Comparison of ENCODE assay signal across 7 cellular contexts in the genomic region with DNA sequence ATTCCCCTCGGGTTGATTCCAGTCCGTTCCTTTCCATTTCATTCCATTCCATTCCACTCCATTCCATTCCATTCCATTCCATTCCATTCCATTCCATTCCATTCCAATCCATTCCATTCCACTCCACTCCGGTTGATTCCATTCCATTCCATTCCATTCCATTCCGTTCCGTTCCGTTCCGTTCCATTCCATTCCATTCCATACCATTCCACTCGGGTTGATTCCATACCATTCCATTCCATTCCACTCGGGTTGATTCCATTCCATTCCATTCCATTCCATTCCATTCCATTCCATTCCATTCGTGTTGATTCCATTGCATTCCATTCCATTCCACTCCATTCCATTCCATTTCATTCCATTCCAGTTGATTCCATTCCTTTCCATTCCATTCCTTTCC.
DNase-seq lines count a peak whose midpoint lies in the region; ATAC-seq and TF ChIP-seq lines count a peak whose summit lies in the region.
"Not testable (repeated sequence)": the region's sequence is repeated elsewhere in the genome, so short reads cannot be mapped to it uniquely, and the experiment has no call there.

No MANE protein-coding gene starts in this region.

- WGBS in gastroesophageal sphincter (ENCODE audit: low coverage in 1 of 2), 2 donors = 41 to 45% methylated on average over 10 of the region's 10 CpGs

- H3K9me3 ChIP-seq in T-helper 17 cell (ENCODE audit: control insufficient read depth, low read length, poor library complexity, severe bottlenecking) = peaks cover 42% of the 10 kb centered on the region
- H3K9me3 ChIP-seq in gastroesophageal sphincter = peaks cover 0 to 70% (median 0%) of the 10 kb centered on the region in 3 donors
- H3K9me3 ChIP-seq in neural progenitor cell (ENCODE audit: low read depth) = peaks cover 48% of the 10 kb centered on the region

- H3K27ac Mint-ChIP-seq in T-helper 17 cell, neural progenitor cell: not testable (repeated sequence)

- not testable (repeated sequence) for DNase-seq in T-helper 17 cell; neural progenitor cell (ENCODE audit: low spot score)

- H3K9ac ChIP-seq in neural progenitor cell = not testable (repeated sequence)

- H3K4me3 ChIP-seq in gastroesophageal sphincter, neural progenitor cell: not testable (repeated sequence)

- TF ChIP-seq CTCF in gastroesophageal sphincter (IDR thresholded peaks at IDR 0.05); neural progenitor cell (IDR thresholded peaks at IDR 0.05): not testable (repeated sequence)

- H3K27ac ChIP-seq in gastroesophageal sphincter, neural progenitor cell: not testable (repeated sequence)

- not testable (repeated sequence) for H3K4me1 ChIP-seq in gastroesophageal sphincter, neural progenitor cell

- not testable (repeated sequence) for H2AFZ ChIP-seq in neural progenitor cell (replicated peaks)

- not testable (repeated sequence) for H3K79me2 ChIP-seq in neural progenitor cell (ENCODE audit: low read depth)

- not testable (repeated sequence) for H3K4me1 Mint-ChIP-seq in T-helper 17 cell, neural progenitor cell

- H3F3A ChIP-seq in neural progenitor cell (ENCODE audit: low read depth) = not testable (repeated sequence)

- H3K4me2 ChIP-seq in neural progenitor cell = not testable (repeated sequence)

- H3K9me3 Mint-ChIP-seq in neural progenitor cell = peaks cover 82% of the 10 kb centered on the region

- H3K27me3 Mint-ChIP-seq in T-helper 17 cell = not testable (repeated sequence)
- peaks cover 45% of the 10 kb centered on the region for H3K27me3 Mint-ChIP-seq in neural progenitor cell (ENCODE audit: insufficient read depth, low read depth)

- TF ChIP-seq POLR2A in gastroesophageal sphincter (IDR thresholded peaks at IDR 0.05) = not testable (repeated sequence)

- not testable (repeated sequence) for H3K36me3 ChIP-seq in gastroesophageal sphincter, neural progenitor cell

- TF ChIP-seq EP300 in gastroesophageal sphincter (IDR thresholded peaks at IDR 0.05) = not testable (repeated sequence)

- ATAC-seq in GM18868 (IDR thresholded peaks at IDR 0.05; ENCODE audit: unreplicated experiment) (peak; percentile 34), GM21515 (IDR thresholded peaks at IDR 0.05; ENCODE audit: unreplicated experiment) (peak; percentile 42), HG02870 (IDR thresholded peaks at IDR 0.05; ENCODE audit: unreplicated experiment) (peak; percentile 25), HG03378 (IDR thresholded peaks at IDR 0.05; ENCODE audit: unreplicated experiment) (peak; percentile 37), T-helper 17 cell (peak; percentile 62), gastroesophageal sphincter (peak; percentile 68)

- H3K27me3 ChIP-seq in gastroesophageal sphincter, neural progenitor cell: not testable (repeated sequence)

- H3K4me3 Mint-ChIP-seq in T-helper 17 cell = not testable (repeated sequence)
- peak overlapping the region; percentile 1 for H3K4me3 Mint-ChIP-seq in neural progenitor cell

- H4K20me1 ChIP-seq in neural progenitor cell (ENCODE audit: low read depth) = not testable (repeated sequence)

- H3K36me3 Mint-ChIP-seq in T-helper 17 cell (ENCODE audit: low read depth) = peaks cover 16% of the 10 kb centered on the region
- peaks cover 36% of the 10 kb centered on the region for H3K36me3 Mint-ChIP-seq in neural progenitor cell
